Comparison of ENCODE assay signal across 7 cellular contexts in genomic region chr4:159867673-159868072, GRCh38.
"Had no signal": no experiment of that assay in that cellular context is flagged by ENCODE, and none has a peak within 500 bp of the region (broad histone marks: within the 10 kb centered on the region; RNA-seq: fewer than 3 reads in every experiment).

No MANE protein-coding gene starts in this region.

- ATAC-seq: GM23338 had no signal

- H3K27ac Mint-ChIP-seq: GM23338, IgD-negative memory B cell had no signal

- H3K4me3 Mint-ChIP-seq: GM23338, H9, IgD-negative memory B cell had no signal

- H3K4me3 ChIP-seq: GM23338 had no signal

- H3K4me1 Mint-ChIP-seq: GM23338, H9, IgD-negative memory B cell had no signal

- H3K27ac ChIP-seq: HL-60 had no signal

- H3K4me2 ChIP-seq: GM23338 had no signal

- FAIRE-seq: H1, H54 had no signal

- H3K27me3 Mint-ChIP-seq: IgD-negative memory B cell had no signal

- H3K36me3 Mint-ChIP-seq: IgD-negative memory B cell had no signal

- DNase-seq: H9, HCEC 1CT had no signal

- H2AFZ ChIP-seq: GM23338 had no signal
